Comparison of ENCODE assay signal across 21 cellular contexts in the genomic region with DNA sequence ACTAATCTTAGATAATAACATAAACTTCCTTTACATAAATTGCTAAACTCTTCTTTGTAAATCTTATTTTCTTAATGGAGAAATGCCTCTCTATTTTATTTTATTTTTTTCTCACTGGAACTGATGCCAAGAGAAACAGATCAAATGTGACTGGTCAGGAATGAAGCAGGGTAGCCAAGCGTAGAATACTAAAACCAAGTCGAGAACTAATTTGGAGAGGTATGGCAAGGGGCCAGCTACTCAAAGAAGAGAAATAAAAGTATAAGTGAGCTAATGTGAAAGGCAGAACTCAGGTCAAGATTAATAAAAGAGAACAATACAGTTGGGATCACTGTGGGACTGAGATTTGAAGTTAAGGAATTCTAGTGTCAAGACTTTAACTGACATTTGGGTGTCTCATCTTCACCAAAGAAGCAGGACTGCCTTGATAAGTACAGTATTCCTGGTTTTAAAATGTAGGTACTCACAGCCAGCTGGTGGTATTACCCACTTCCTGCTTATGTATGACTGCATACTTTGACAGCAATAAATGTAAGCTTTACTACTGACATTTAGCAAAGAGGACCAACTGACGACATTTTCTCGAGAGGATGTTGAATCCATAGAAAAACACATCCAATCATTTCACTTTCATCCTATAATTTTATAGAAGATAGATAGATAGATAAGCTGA.
DNase-seq lines count a peak whose midpoint lies in the region; ATAC-seq, FAIRE-seq and TF ChIP-seq lines count a peak whose summit lies in the region.
"Had no signal": no experiment of that assay in that cellular context is flagged by ENCODE, and none has a peak within 500 bp of the region (broad histone marks: within the 10 kb centered on the region; RNA-seq: fewer than 3 reads in every experiment).

No MANE protein-coding gene starts in this region.

- no peak overlapping the region for H3T11ph ChIP-seq in H9 (ENCODE audit: low read length)

- no peak overlapping the region for H3K56ac ChIP-seq in H9 (ENCODE audit: insufficient read length, low read depth, low read length)

- no peaks in the 10 kb centered on the region for H3K79me1 ChIP-seq in H9 (ENCODE audit: insufficient read depth, low read depth, low read length, poor library complexity, severe bottlenecking)

- ATAC-seq in HG03460 (IDR thresholded peaks at IDR 0.05; ENCODE audit: unreplicated experiment), result no peak
- ATAC-seq: activated CD4-positive, CD25-positive, alpha-beta regulatory T cell treated with anti-CD3 and anti-CD28 coated beads, Interleukin-2, amount 50 U/mL, for 24 hours; activated CD8-positive, alpha-beta memory T cell treated with anti-CD3 and anti-CD28 coated beads, Interleukin-2, amount 10 ng/mL, durations not matched to agents 7 days and 5 days; activated T-helper 17 cell treated with anti-CD3 and anti-CD28 coated beads, Interleukin-2, amount 50 U/mL, for 72 hours had no signal

- no peaks in the 10 kb centered on the region for H4K20me1 ChIP-seq in H9 (ENCODE audit: control insufficient read depth, insufficient read depth, insufficient read length)

- H3K9me3 ChIP-seq in SJSA1 (replicated peaks) (0 out of 2 replicates have a peak, but pooled peaks cover 2% of the 10 kb centered on the region), H9 (ENCODE audit: control insufficient read depth, low read depth, low read length) (no peaks in the 10 kb centered on the region)

- no peak overlapping the region for H3K4ac ChIP-seq in H9 (ENCODE audit: low read depth, low read length)

- H2BK5ac ChIP-seq in H9 (ENCODE audit: insufficient read length, low read length), result no peak overlapping the region

- H3K27ac ChIP-seq in SJSA1 (peak overlapping the region; percentile 13), H9 (ENCODE audit: insufficient read length, low read depth, low read length) (no peak overlapping the region)
- H3K27ac ChIP-seq: SK-N-MC had no signal

- no peak overlapping the region for H2BK12ac ChIP-seq in H9 (ENCODE audit: insufficient read length, low read depth, low read length)

- H3K79me2 ChIP-seq in H9 (ENCODE audit: insufficient read depth, low read length), result no peaks in the 10 kb centered on the region

- H3K14ac ChIP-seq in H9 (ENCODE audit: insufficient read depth, low read length), result no peak overlapping the region

- H3K27me3 ChIP-seq in SJSA1 (replicated peaks) (no peaks in the 10 kb centered on the region), H9 (ENCODE audit: insufficient read depth, low read length) (no peaks in the 10 kb centered on the region)

- no peaks in the 10 kb centered on the region for H3K23me2 ChIP-seq in H9 (ENCODE audit: insufficient read length, low read depth, low read length, poor library complexity, severe bottlenecking)

- no peak overlapping the region for H2BK15ac ChIP-seq in H9 (ENCODE audit: low read depth, low read length)

- WGBS in H9 (ENCODE audit: extremely low coverage, insufficient read length, low lambda C conversion rate), result no CpG with 5 or more reads among the region's 4 CpGs

- H3K27ac Mint-ChIP-seq in H9, result no peak overlapping the region
- H3K27ac Mint-ChIP-seq: activated CD8-positive, alpha-beta memory T cell treated with anti-CD3 and anti-CD28 coated beads, Interleukin-2, amount 10 ng/mL, durations not matched to agents 7 days and 5 days; activated T-helper 17 cell treated with anti-CD3 and anti-CD28 coated beads, Interleukin-2, amount 50 U/mL, for 72 hours; T-helper 2 cell treated with Interferon-gamma antibody and Interleukin-4, amounts not matched to agents 5 μg/mL and 100 μg/mL, for 36 hours had no signal

- no peak overlapping the region for H4K91ac ChIP-seq in H9 (ENCODE audit: insufficient read length, low read depth, low read length)

- TF ChIP-seq POLR2A in H54 (IDR thresholded peaks at IDR 0.05; ENCODE audit: low read depth, low read length), result no peak

- H3K4me3 ChIP-seq in SJSA1 (no peak overlapping the region), fibroblast of the aortic adventitia (ENCODE audit: low read depth, low read length) (no peak overlapping the region)
- H3K4me3 ChIP-seq: SK-N-MC had no signal

- H3K36me3 ChIP-seq in SJSA1, result no peaks in the 10 kb centered on the region

- no peak overlapping the region for H3K23ac ChIP-seq in H9 (ENCODE audit: insufficient read length, low read depth, low read length)

- H2AK5ac ChIP-seq in H9 (ENCODE audit: insufficient read length, low read length), result no peak overlapping the region

- H3K4me1 ChIP-seq in SJSA1 (replicated peaks) (peaks cover 31% of the 10 kb centered on the region), H9 (ENCODE audit: insufficient read depth, low read length) (no peaks in the 10 kb centered on the region)

- no peaks in the 10 kb centered on the region for H3K9me3 Mint-ChIP-seq in H9
- H3K9me3 Mint-ChIP-seq: activated T-helper 17 cell treated with anti-CD3 and anti-CD28 coated beads, Interleukin-2, amount 50 U/mL, for 72 hours; T-helper 2 cell treated with Interferon-gamma antibody and Interleukin-4, amounts not matched to agents 5 μg/mL and 100 μg/mL, for 36 hours had no signal

- DNase-seq in H54 (ENCODE audit: insufficient read length, low spot score) (no peak), SJSA1 (ENCODE audit: low read depth in 1 of 2, low spot score in 2 of 2) (peak in 1 of 2 experiments; percentile 35), fibroblast of the aortic adventitia (ENCODE audit: low read depth) (peak; percentile 22), renal cortical epithelial cell (ENCODE audit: low read depth) (peak; percentile 79), T-helper 9 cell (no peak), H9 (no peak)
- no peak for DNase-seq in stimulated activated CD4-positive, alpha-beta T cell treated with anti-CD3 and anti-CD28 coated beads, Interleukin-2, amount 100 ng/mL, for 24 hours
- DNase-seq: activated CD8-positive, alpha-beta memory T cell treated with anti-CD3 and anti-CD28 coated beads, Interleukin-2, amount 10 ng/mL, durations not matched to agents 7 days and 5 days; H7; KG1; NCI-H1105; NCI-H2171 treated with DMSO at 0.1 percent for 48 hours; NCI-H774; stimulated activated CD4-positive, alpha-beta T cell treated with anti-CD3 and anti-CD28 coated beads, Interleukin-4, amount 100 ng/mL, for 1 hour had no signal

- TF ChIP-seq CTCF in fibroblast of the aortic adventitia (IDR thresholded peaks at IDR 0.05; ENCODE audit: insufficient read depth, low read length) (no peak), H9 (conservative IDR thresholded peaks at IDR 0.05) (no peak)

- FAIRE-seq in H54 (lab: Jason Lieb, UNC), result peak; percentile 64
- FAIRE-seq: colon, GM19239 had no signal

- H3K27me3 Mint-ChIP-seq in H9 (ENCODE audit: low read depth), result no peaks in the 10 kb centered on the region
- H3K27me3 Mint-ChIP-seq: activated CD8-positive, alpha-beta memory T cell treated with anti-CD3 and anti-CD28 coated beads, Interleukin-2, amount 10 ng/mL, durations not matched to agents 7 days and 5 days had no signal

- H3K36me3 Mint-ChIP-seq in H9 (ENCODE audit: insufficient read depth in 1 of 3, low read depth in 3 of 3), result no peaks in the 10 kb centered on the region
- H3K36me3 Mint-ChIP-seq: activated CD8-positive, alpha-beta memory T cell treated with anti-CD3 and anti-CD28 coated beads, Interleukin-2, amount 10 ng/mL, durations not matched to agents 7 days and 5 days had no signal

- no peak overlapping the region for H3K4me3 Mint-ChIP-seq in H9
- H3K4me3 Mint-ChIP-seq: activated CD8-positive, alpha-beta memory T cell treated with anti-CD3 and anti-CD28 coated beads, Interleukin-2, amount 10 ng/mL, durations not matched to agents 7 days and 5 days; activated T-helper 17 cell treated with anti-CD3 and anti-CD28 coated beads, Interleukin-2, amount 50 U/mL, for 72 hours; T-helper 2 cell treated with Interferon-gamma antibody and Interleukin-4, amounts not matched to agents 5 μg/mL and 100 μg/mL, for 36 hours had no signal

- H2AFZ ChIP-seq in H9 (ENCODE audit: low read length), result no peak overlapping the region

- H3K4me1 Mint-ChIP-seq in H9, result no peaks in the 10 kb centered on the region
- H3K4me1 Mint-ChIP-seq: activated CD8-positive, alpha-beta memory T cell treated with anti-CD3 and anti-CD28 coated beads, Interleukin-2, amount 10 ng/mL, durations not matched to agents 7 days and 5 days; activated T-helper 17 cell treated with anti-CD3 and anti-CD28 coated beads, Interleukin-2, amount 50 U/mL, for 72 hours had no signal

- H4K8ac ChIP-seq in H9 (replicated peaks; ENCODE audit: insufficient read length, low read depth, low read length), result no peak overlapping the region

- H4K5ac ChIP-seq in H9 (ENCODE audit: insufficient read length, low read depth, low read length), result no peak overlapping the region

- H3K4me2 ChIP-seq in H9 (ENCODE audit: insufficient read depth, insufficient read length, low read length), result no peak overlapping the region

- H2BK120ac ChIP-seq in H9 (ENCODE audit: low read depth, low read length, poor library complexity, severe bottlenecking), result no peak overlapping the region

- no peak overlapping the region for H3K9ac ChIP-seq in H9 (ENCODE audit: extremely low read depth, insufficient read length, low read length)

- H2BK20ac ChIP-seq in H9 (ENCODE audit: low read depth, low read length, poor library complexity, severe bottlenecking), result no peak overlapping the region

- no peak overlapping the region for H3K18ac ChIP-seq in H9 (ENCODE audit: insufficient read length, low read depth, low read length)

Comparison
In these comparisons a context has a peak if more than half of its experiments do, and no peak if none do; other contexts are left out.
1. DNase-seq: peak in fibroblast of the aortic adventitia (single experiment) and renal cortical epithelial cell (single experiment); none in H54 (single experiment), T-helper 9 cell (single experiment), stimulated activated CD4-positive, alpha-beta T cell treated with anti-CD3 and anti-CD28 coated beads, Interleukin-2, amount 100 ng/mL, for 24 hours (0 of 2) and H9 (single experiment).